Comparison of ENCODE assay signal across 26 cellular contexts in genomic region chr9:110249639-110250038, GRCh38. TPM values are rescaled to one million over a fixed set of nuclear protein-coding genes. Genes with fewer than 3 reads are reported as not detected.
DNase-seq lines count a peak whose midpoint lies in the region; ATAC-seq and TF ChIP-seq lines count a peak whose summit lies in the region.
"Had no signal": no experiment of that assay in that cellular context is flagged by ENCODE, and none has a peak within 500 bp of the region (broad histone marks: within the 10 kb centered on the region; RNA-seq: fewer than 3 reads in every experiment).

No MANE protein-coding gene starts in this region.

- H3K9me3 Mint-ChIP-seq in activated CD8-positive, alpha-beta memory T cell treated with anti-CD3 and anti-CD28 coated beads, Interleukin-2, amount 10 ng/mL, durations not matched to agents 7 days and 5 days (ENCODE audit: low read depth), result no peaks in the 10 kb centered on the region
- H3K9me3 Mint-ChIP-seq in stimulated activated memory B cell treated with anti-CD40 and anti-IgM and Interleukin-4, amounts not matched to agents 10 μg/mL and 1 μg/mL and 100 μg/mL, for 72 hours, result no peaks in the 10 kb centered on the region
- H3K9me3 Mint-ChIP-seq in CD14-positive monocyte, result no peaks in the 10 kb centered on the region

- ATAC-seq in activated CD8-positive, alpha-beta memory T cell treated with anti-CD3 and anti-CD28 coated beads, Interleukin-2, amount 10 ng/mL, durations not matched to agents 7 days and 5 days, result peak; percentile 21
- ATAC-seq in mucosa of descending colon (peak; percentile 53), gastrocnemius medialis (no peak)
- ATAC-seq in stimulated activated memory B cell treated with anti-CD40 and anti-IgM and Interleukin-4, amounts not matched to agents 10 μg/mL and 1 μg/mL and 100 μg/mL, for 72 hours, result peak; percentile 47
- ATAC-seq: HCT116 had no signal

- no peak overlapping the region for H3K27ac Mint-ChIP-seq in activated CD8-positive, alpha-beta memory T cell treated with anti-CD3 and anti-CD28 coated beads, Interleukin-2, amount 10 ng/mL, durations not matched to agents 7 days and 5 days
- H3K27ac Mint-ChIP-seq in stimulated activated memory B cell treated with anti-CD40 and anti-IgM and Interleukin-4, amounts not matched to agents 10 μg/mL and 1 μg/mL and 100 μg/mL, for 72 hours, result no peak overlapping the region
- H3K27ac Mint-ChIP-seq in CD14-positive monocyte, result peak overlapping the region in 2 of 7 donors; percentile 50 to 58

- 0 out of 2 replicates have a peak overlapping the region, but pooled peaks have one; percentile 3 for H3K27ac ChIP-seq in RWPE1
- H3K27ac ChIP-seq in gastrocnemius medialis, result no peak overlapping the region
- H3K27ac ChIP-seq: C4-2B had no signal

- no peak overlapping the region for H3K4me3 Mint-ChIP-seq in activated CD8-positive, alpha-beta memory T cell treated with anti-CD3 and anti-CD28 coated beads, Interleukin-2, amount 10 ng/mL, durations not matched to agents 7 days and 5 days
- H3K4me3 Mint-ChIP-seq in stimulated activated memory B cell treated with anti-CD40 and anti-IgM and Interleukin-4, amounts not matched to agents 10 μg/mL and 1 μg/mL and 100 μg/mL, for 72 hours, result no peak overlapping the region
- no peak overlapping the region for H3K4me3 Mint-ChIP-seq in CD14-positive monocyte

- DNase-seq in activated CD8-positive, alpha-beta memory T cell treated with anti-CD3 and anti-CD28 coated beads, Interleukin-2, amount 10 ng/mL, durations not matched to agents 7 days and 5 days, result no peak
- DNase-seq in activated CD8-positive, alpha-beta memory T cell treated with anti-CD3 and anti-CD28 coated beads, Interleukin-2, amount 50 U/mL, for 4 hours, result no peak
- DNase-seq in RWPE1 (ENCODE audit: low spot score) (no peak), mucosa of descending colon (no peak), CD14-positive monocyte (ENCODE audit: low spot score) (no peak), gastrocnemius medialis (no peak)
- DNase-seq in stimulated activated CD4-positive, alpha-beta T cell treated with anti-CD3 and anti-CD28 coated beads, Interleukin-2, amount 100 ng/mL, for 48 hours, result no peak
- DNase-seq: 8988T, AML-193, EL, GF-D8, IMR-90, NCI-H1694, NCI-H2081, NCI-H2171, NCI-H345, NCI-H524 treated with DMSO at 0.1 percent for 48 hours, Right ventricle myocardium superior had no signal

- no peak for TF ChIP-seq POLR2A in gastrocnemius medialis (IDR thresholded peaks at IDR 0.05)

- intact Hi-C loops in mucosa of descending colon (cut with DNase I, micrococcal nuclease), result no loop called here
- intact Hi-C loops in CD14-positive monocyte (cut with micrococcal nuclease), result loop anchor here in 1 of 2 donors (10.0 kb wide), 2 partner anchors 85 to 185 kb away; partner anchors contain the start of gene TXNDC8
- intact Hi-C loops in gastrocnemius medialis (cut with DNase I; ENCODE audit: low total_unique reads), result no loop called here

- TF ChIP-seq CTCF in RWPE1 (conservative IDR thresholded peaks at IDR 0.05; ENCODE audit: low read depth), result no peak
- no peak for TF ChIP-seq CTCF in mucosa of descending colon (IDR thresholded peaks at IDR 0.05)
- TF ChIP-seq CTCF in CD14-positive monocyte (IDR thresholded peaks at IDR 0.05), result no peak
- TF ChIP-seq CTCF in gastrocnemius medialis (IDR thresholded peaks at IDR 0.05 in 4 of 5, conservative IDR thresholded peaks at IDR 0.05 in 1 of 5), result no peak

- H3K9me3 ChIP-seq in mucosa of descending colon (no peaks in the 10 kb centered on the region), gastrocnemius medialis (no peaks in the 10 kb centered on the region)

- H3K36me3 ChIP-seq in mucosa of descending colon (ENCODE audit: low read depth), result peaks cover 4% of the 10 kb centered on the region
- peaks cover 0 to 47% of the 10 kb centered on the region in 2 donors for H3K36me3 ChIP-seq in gastrocnemius medialis

- H3K4me1 Mint-ChIP-seq in activated CD8-positive, alpha-beta memory T cell treated with anti-CD3 and anti-CD28 coated beads, Interleukin-2, amount 10 ng/mL, durations not matched to agents 7 days and 5 days, result peaks cover 45% of the 10 kb centered on the region
- peaks cover 23% of the 10 kb centered on the region for H3K4me1 Mint-ChIP-seq in stimulated activated memory B cell treated with anti-CD40 and anti-IgM and Interleukin-4, amounts not matched to agents 10 μg/mL and 1 μg/mL and 100 μg/mL, for 72 hours
- H3K4me1 Mint-ChIP-seq in CD14-positive monocyte, result peaks cover 24% of the 10 kb centered on the region

- no peaks in the 10 kb centered on the region for H3K27me3 ChIP-seq in gastrocnemius medialis

- H3K4me1 ChIP-seq in mucosa of descending colon (ENCODE audit: low read depth) (peaks cover 26% of the 10 kb centered on the region), gastrocnemius medialis (peaks cover under 1 to 8% of the 10 kb centered on the region in 2 donors)

- peaks cover 55% of the 10 kb centered on the region for H3K36me3 Mint-ChIP-seq in activated CD8-positive, alpha-beta memory T cell treated with anti-CD3 and anti-CD28 coated beads, Interleukin-2, amount 10 ng/mL, durations not matched to agents 7 days and 5 days
- peaks cover 38% of the 10 kb centered on the region for H3K36me3 Mint-ChIP-seq in stimulated activated memory B cell treated with anti-CD40 and anti-IgM and Interleukin-4, amounts not matched to agents 10 μg/mL and 1 μg/mL and 100 μg/mL, for 72 hours
- H3K36me3 Mint-ChIP-seq in CD14-positive monocyte, result peaks cover 46 to 56% of the 10 kb centered on the region in 2 donors

- CTCF ChIA-PET in activated CD8-positive, alpha-beta memory T cell treated with anti-CD3 and anti-CD28 coated beads, Interleukin-2, amount 10 ng/mL, durations not matched to agents 7 days and 5 days (lab: Charles Lee), result no interaction called here
- CTCF ChIA-PET in RWPE1 (lab: Yijun Ruan, JAX), result no interaction called here

- H3K4me3 ChIP-seq in mucosa of descending colon, result no peak overlapping the region
- H3K4me3 ChIP-seq in gastrocnemius medialis, result no peak overlapping the region

- POLR2A ChIA-PET in RWPE1 (lab: Yijun Ruan, JAX; ENCODE audit: low non-redundant PET), result no interaction called here

- in situ Hi-C loops in gastrocnemius medialis (cut with MboI; ENCODE audit: low sequenced_read_pairs in 4 of 4), result no loop called here

- no peaks in the 10 kb centered on the region for H3K27me3 Mint-ChIP-seq in activated CD8-positive, alpha-beta memory T cell treated with anti-CD3 and anti-CD28 coated beads, Interleukin-2, amount 10 ng/mL, durations not matched to agents 7 days and 5 days
- H3K27me3 Mint-ChIP-seq in stimulated activated memory B cell treated with anti-CD40 and anti-IgM and Interleukin-4, amounts not matched to agents 10 μg/mL and 1 μg/mL and 100 μg/mL, for 72 hours, result no peaks in the 10 kb centered on the region
- H3K27me3 Mint-ChIP-seq in CD14-positive monocyte (ENCODE audit: low read depth in 3 of 3), result no peaks in the 10 kb centered on the region

RNA-seq across cellular contexts. Expression of gene TXN, which starts 6.7 kb away (rescaled TPM):
- 100 to 1,000 TPM; 287 to 322 TPM for total RNA-seq in activated CD8-positive, alpha-beta memory T cell treated with anti-CD3 and anti-CD28 coated beads, Interleukin-2, amount 10 ng/mL, durations not matched to agents 7 days and 5 days
- total RNA-seq in mucosa of descending colon (100 to 1,000 TPM; 228 to 441 (median 422) TPM), gastrocnemius medialis (100 to 1,000 TPM in 1 of 4 donors, 10 to 100 TPM in 3; 44.9 to 130 (median 58.5) TPM)
- polyA plus RNA-seq in CD14-positive monocyte, result 100 to 1,000 TPM; 209 to 224 TPM

RNA-seq across cellular contexts. Expression of gene C9orf152, which starts 41.7 kb away (rescaled TPM):
- not detected for total RNA-seq in activated CD8-positive, alpha-beta memory T cell treated with anti-CD3 and anti-CD28 coated beads, Interleukin-2, amount 10 ng/mL, durations not matched to agents 7 days and 5 days
- total RNA-seq in mucosa of descending colon (10 to 100 TPM; 20.4 to 69.4 (median 42.9) TPM), gastrocnemius medialis (not detected)
- polyA plus RNA-seq in CD14-positive monocyte, result not detected
- total RNA-seq: H1, IMR-90, MCF 10A, OCI-LY7, Right ventricle myocardium superior, SK-MEL-5 had no signal
- polyA plus RNA-seq: AG04450, H1, IMR-90 had no signal

Comparison
In these comparisons a context has a peak if more than half of its experiments do, and no peak if none do; other contexts are left out.
1. ATAC-seq: peak in activated CD8-positive, alpha-beta memory T cell treated with anti-CD3 and anti-CD28 coated beads, Interleukin-2, amount 10 ng/mL, durations not matched to agents 7 days and 5 days (single experiment), mucosa of descending colon (single experiment) and stimulated activated memory B cell treated with anti-CD40 and anti-IgM and Interleukin-4, amounts not matched to agents 10 μg/mL and 1 μg/mL and 100 μg/mL, for 72 hours (single experiment); none in gastrocnemius medialis (0 of 2).
2. RNA of gene C9orf152, which starts 41.7 kb away (total RNA-seq): 20.4 to 69.4 TPM in mucosa of descending colon; not detected in activated CD8-positive, alpha-beta memory T cell treated with anti-CD3 and anti-CD28 coated beads, Interleukin-2, amount 10 ng/mL, durations not matched to agents 7 days and 5 days and not detected in gastrocnemius medialis; every median in the first group is over 10 times any median in the second.